25 cellular contexts compared by ENCODE assay signal in the genomic region with DNA sequence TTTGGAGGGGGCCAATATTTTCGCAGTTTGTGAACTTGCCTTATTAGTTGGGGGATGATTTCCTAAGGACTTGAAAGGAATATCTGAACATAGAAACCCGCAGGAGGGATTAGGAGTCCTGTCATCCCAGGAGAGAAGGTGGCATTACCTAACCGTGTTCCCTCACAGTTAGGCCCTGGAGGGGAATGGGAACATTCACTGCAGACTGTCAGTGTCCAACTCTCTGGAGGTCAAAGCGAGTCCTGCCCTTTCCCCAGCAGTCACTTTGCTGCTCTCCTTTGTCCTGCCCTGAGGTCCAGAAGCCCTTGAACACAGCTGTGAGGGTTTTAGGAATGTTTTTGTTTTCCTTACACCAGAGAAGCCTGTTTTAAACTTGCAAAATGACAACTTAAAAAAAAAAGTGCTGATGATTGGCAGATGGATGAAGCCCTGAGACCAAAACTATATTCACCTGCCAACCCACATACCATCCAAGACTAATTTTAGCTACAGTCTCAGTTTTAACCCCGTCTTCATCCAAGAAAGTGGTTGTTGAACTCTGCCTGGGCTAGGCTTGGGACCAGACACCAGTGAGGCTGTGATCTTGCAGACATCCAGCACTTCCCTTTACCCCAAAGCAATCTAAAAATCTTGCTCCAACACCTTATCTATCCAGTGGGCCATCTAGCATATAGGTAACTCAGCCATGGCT.
"Had no signal": no experiment of that assay in that cellular context is flagged by ENCODE, and none has a peak within 500 bp of the region (broad histone marks: within the 10 kb centered on the region; RNA-seq: fewer than 3 reads in every experiment).

No MANE protein-coding gene starts in this region.

- H3K4me1 ChIP-seq: esophagus squamous epithelium, left lung, lower lobe of right lung, pancreas, sigmoid colon, spleen, testis, tibial artery had no signal

- H3K9me3 ChIP-seq: esophagus squamous epithelium, lower lobe of right lung, neutrophil, pancreas, sigmoid colon, testis, tibial artery had no signal

- ATAC-seq: effector memory CD8-positive, alpha-beta T cell; left lung; lower lobe of right lung; natural killer cell; pancreas; stimulated activated memory B cell treated with anti-CD40 and anti-IgM and Interleukin-4, amounts not matched to agents 10 μg/mL and 1 μg/mL and 100 μg/mL, for 72 hours; stimulated activated naive CD8-positive, alpha-beta T cell treated with anti-CD3 and anti-CD28 coated beads, Interleukin-15, Interleukin-2, amounts not matched to agents 100 U/mL and 50 U/mL, for 24 hours had no signal

- H3K27me3 ChIP-seq: esophagus squamous epithelium, neutrophil, pancreas, sigmoid colon, spleen, testis, tibial artery had no signal

- H3K36me3 ChIP-seq: esophagus squamous epithelium, left lung, lower lobe of right lung, neutrophil, pancreas, sigmoid colon, spleen, tibial artery had no signal

- H3K27ac ChIP-seq: esophagus squamous epithelium, left lung, lower lobe of right lung, neutrophil, pancreas, sigmoid colon, skin epidermis, spleen, testis, tibial artery had no signal

- FAIRE-seq: endometrium, islet of Langerhans, pancreas, urothelium cell line had no signal

- H3K4me3 ChIP-seq: esophagus squamous epithelium, left lung, lower lobe of right lung, pancreas, sigmoid colon, skin epidermis, spleen, testis, tibial artery had no signal

- DNase-seq: cortex of kidney; effector memory CD8-positive, alpha-beta T cell; erythroblast; esophagus squamous epithelium; foreskin melanocyte; head of caudate nucleus; hippocampal formation; left cardiac atrium; left lung; lower lobe of right lung; natural killer cell; pancreas; sigmoid colon; spleen; stimulated activated CD4-positive, alpha-beta T cell treated with anti-CD3 and anti-CD28 coated beads, Interleukin-4, amount 100 ng/mL, for 4 hours; stimulated activated naive CD8-positive, alpha-beta T cell treated with anti-CD3 and anti-CD28 coated beads, Interleukin-15, Interleukin-2, amounts not matched to agents 100 U/mL and 50 U/mL, for 24 hours; substantia nigra; testis; tibial artery had no signal
